ENCODE assay signal across 3 cellular contexts in the genomic region with DNA sequence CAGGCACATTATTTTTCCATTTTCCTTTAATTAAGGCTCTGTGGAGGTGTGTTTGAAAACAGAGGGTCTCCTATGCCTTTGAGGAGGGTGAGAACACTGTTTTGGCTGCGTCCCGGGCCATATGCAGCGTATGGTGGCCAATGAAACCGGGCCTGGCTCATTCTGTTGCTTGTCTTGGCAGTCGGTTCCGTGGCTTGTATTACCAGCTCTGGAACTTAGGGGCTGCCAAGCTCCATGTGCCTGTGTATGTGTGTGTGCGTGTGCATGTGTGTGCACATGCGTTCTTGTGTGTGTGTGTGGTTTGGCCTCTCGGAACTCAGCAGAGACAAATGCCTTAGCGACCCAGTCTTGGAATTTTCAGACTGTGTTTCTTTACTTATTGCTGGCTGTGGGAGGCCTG.
TF ChIP-seq lines count a peak whose summit lies in the region.

No MANE protein-coding gene starts in this region.

TF ChIP-seq in SK-N-SH, 30 proteins besides CTCF, POLR2A, EP300 and RAD21:
- TF ChIP-seq, protein P1, sequence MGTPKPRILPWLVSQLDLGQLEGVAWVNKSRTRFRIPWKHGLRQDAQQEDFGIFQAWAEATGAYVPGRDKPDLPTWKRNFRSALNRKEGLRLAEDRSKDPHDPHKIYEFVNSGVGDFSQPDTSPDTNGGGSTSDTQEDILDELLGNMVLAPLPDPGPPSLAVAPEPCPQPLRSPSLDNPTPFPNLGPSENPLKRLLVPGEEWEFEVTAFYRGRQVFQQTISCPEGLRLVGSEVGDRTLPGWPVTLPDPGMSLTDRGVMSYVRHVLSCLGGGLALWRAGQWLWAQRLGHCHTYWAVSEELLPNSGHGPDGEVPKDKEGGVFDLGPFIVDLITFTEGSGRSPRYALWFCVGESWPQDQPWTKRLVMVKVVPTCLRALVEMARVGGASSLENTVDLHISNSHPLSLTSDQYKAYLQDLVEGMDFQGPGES (IDR thresholded peaks at IDR 0.05; ENCODE audit: low read depth, low read length), result no peak
- TF ChIP-seq, protein P2, sequence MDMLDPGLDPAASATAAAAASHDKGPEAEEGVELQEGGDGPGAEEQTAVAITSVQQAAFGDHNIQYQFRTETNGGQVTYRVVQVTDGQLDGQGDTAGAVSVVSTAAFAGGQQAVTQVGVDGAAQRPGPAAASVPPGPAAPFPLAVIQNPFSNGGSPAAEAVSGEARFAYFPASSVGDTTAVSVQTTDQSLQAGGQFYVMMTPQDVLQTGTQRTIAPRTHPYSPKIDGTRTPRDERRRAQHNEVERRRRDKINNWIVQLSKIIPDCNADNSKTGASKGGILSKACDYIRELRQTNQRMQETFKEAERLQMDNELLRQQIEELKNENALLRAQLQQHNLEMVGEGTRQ (IDR thresholded peaks at IDR 0.05; ENCODE audit: borderline replicate concordance, low read depth, low read length), result no peak
- no peak for TF ChIP-seq FOXM1 (IDR thresholded peaks at IDR 0.05; ENCODE audit: low read depth)
- no peak for TF ChIP-seq YY1 (IDR thresholded peaks at IDR 0.05; ENCODE audit: low read depth)
- TF ChIP-seq RFX5 (IDR thresholded peaks at IDR 0.05; ENCODE audit: low read length), result no peak
- no peak for TF ChIP-seq TCF12 (IDR thresholded peaks at IDR 0.05)
- no peak for TF ChIP-seq TAF1 (IDR thresholded peaks at IDR 0.05; ENCODE audit: borderline replicate concordance, low read depth, low read length)
- TF ChIP-seq FOSL2 (IDR thresholded peaks at IDR 0.05; ENCODE audit: borderline replicate concordance, low read depth), result no peak
- no peak for TF ChIP-seq FOXJ3 (CRISPR knock-in tag; IDR thresholded peaks at IDR 0.05)
- no peak for TF ChIP-seq MEF2A (IDR thresholded peaks at IDR 0.05; ENCODE audit: borderline replicate concordance, low read depth)
- TF ChIP-seq GABPA (IDR thresholded peaks at IDR 0.05; ENCODE audit: low read depth), result no peak
- no peak for TF ChIP-seq POLR2AphosphoS5 (IDR thresholded peaks at IDR 0.05; ENCODE audit: low read depth, low read length)
- TF ChIP-seq RXRA (IDR thresholded peaks at IDR 0.05; ENCODE audit: borderline replicate concordance, low read depth), result no peak
- TF ChIP-seq, protein P3, sequence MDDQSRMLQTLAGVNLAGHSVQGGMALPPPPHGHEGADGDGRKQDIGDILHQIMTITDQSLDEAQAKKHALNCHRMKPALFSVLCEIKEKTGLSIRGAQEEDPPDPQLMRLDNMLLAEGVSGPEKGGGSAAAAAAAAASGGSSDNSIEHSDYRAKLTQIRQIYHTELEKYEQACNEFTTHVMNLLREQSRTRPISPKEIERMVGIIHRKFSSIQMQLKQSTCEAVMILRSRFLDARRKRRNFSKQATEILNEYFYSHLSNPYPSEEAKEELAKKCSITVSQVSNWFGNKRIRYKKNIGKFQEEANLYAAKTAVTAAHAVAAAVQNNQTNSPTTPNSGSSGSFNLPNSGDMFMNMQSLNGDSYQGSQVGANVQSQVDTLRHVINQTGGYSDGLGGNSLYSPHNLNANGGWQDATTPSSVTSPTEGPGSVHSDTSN (IDR thresholded peaks at IDR 0.05), result no peak
- no peak for TF ChIP-seq SIN3A (IDR thresholded peaks at IDR 0.05; ENCODE audit: borderline replicate concordance, low read depth, low read length)
- no peak for TF ChIP-seq NRF1 (IDR thresholded peaks at IDR 0.05; ENCODE audit: low read depth, low read length)

TF ChIP-seq in SK-N-SH treated with all-trans-retinoic acid at 6 μM for 48 hours, 23 proteins besides CTCF, POLR2A, EP300 and RAD21:
- TF ChIP-seq PPARA (CRISPR knock-in tag; IDR thresholded peaks at IDR 0.05; ENCODE audit: borderline replicate concordance) (no peak), ESRRG (CRISPR knock-in tag; IDR thresholded peaks at IDR 0.05) (no peak), ZNF8 (CRISPR knock-in tag; IDR thresholded peaks at IDR 0.05) (no peak), CSDC2 (CRISPR knock-in tag; IDR thresholded peaks at IDR 0.05) (no peak), SNAI2 (CRISPR knock-in tag; IDR thresholded peaks at IDR 0.05) (no peak), GLIS3 (CRISPR knock-in tag; IDR thresholded peaks at IDR 0.05) (no peak), ISL1 (CRISPR knock-in tag; IDR thresholded peaks at IDR 0.05) (no peak), ZFP3 (CRISPR knock-in tag; IDR thresholded peaks at IDR 0.05) (no peak), ZC3H10 (CRISPR knock-in tag; IDR thresholded peaks at IDR 0.05) (no peak), RARB (CRISPR knock-in tag; IDR thresholded peaks at IDR 0.05) (no peak), BACH2 (CRISPR knock-in tag; IDR thresholded peaks at IDR 0.05; ENCODE audit: borderline replicate concordance) (no peak)
- TF ChIP-seq, protein P4, sequence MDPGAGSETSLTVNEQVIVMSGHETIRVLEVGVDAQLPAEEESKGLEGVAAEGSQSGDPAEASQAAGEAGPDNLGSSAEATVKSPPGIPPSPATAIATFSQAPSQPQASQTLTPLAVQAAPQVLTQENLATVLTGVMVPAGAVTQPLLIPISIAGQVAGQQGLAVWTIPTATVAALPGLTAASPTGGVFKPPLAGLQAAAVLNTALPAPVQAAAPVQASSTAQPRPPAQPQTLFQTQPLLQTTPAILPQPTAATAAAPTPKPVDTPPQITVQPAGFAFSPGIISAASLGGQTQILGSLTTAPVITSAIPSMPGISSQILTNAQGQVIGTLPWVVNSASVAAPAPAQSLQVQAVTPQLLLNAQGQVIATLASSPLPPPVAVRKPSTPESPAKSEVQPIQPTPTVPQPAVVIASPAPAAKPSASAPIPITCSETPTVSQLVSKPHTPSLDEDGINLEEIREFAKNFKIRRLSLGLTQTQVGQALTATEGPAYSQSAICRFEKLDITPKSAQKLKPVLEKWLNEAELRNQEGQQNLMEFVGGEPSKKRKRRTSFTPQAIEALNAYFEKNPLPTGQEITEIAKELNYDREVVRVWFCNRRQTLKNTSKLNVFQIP (CRISPR knock-in tag; IDR thresholded peaks at IDR 0.05; ENCODE audit: borderline replicate concordance, low read depth), result no peak
- TF ChIP-seq, protein P5, sequence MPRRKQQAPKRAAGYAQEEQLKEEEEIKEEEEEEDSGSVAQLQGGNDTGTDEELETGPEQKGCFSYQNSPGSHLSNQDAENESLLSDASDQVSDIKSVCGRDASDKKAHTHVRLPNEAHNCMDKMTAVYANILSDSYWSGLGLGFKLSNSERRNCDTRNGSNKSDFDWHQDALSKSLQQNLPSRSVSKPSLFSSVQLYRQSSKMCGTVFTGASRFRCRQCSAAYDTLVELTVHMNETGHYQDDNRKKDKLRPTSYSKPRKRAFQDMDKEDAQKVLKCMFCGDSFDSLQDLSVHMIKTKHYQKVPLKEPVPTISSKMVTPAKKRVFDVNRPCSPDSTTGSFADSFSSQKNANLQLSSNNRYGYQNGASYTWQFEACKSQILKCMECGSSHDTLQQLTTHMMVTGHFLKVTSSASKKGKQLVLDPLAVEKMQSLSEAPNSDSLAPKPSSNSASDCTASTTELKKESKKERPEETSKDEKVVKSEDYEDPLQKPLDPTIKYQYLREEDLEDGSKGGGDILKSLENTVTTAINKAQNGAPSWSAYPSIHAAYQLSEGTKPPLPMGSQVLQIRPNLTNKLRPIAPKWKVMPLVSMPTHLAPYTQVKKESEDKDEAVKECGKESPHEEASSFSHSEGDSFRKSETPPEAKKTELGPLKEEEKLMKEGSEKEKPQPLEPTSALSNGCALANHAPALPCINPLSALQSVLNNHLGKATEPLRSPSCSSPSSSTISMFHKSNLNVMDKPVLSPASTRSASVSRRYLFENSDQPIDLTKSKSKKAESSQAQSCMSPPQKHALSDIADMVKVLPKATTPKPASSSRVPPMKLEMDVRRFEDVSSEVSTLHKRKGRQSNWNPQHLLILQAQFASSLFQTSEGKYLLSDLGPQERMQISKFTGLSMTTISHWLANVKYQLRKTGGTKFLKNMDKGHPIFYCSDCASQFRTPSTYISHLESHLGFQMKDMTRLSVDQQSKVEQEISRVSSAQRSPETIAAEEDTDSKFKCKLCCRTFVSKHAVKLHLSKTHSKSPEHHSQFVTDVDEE (CRISPR knock-in tag; IDR thresholded peaks at IDR 0.05), result no peak

TF ChIP-seq in H1, 55 proteins besides CTCF, POLR2A, EP300 and RAD21:
- TF ChIP-seq NANOG (IDR thresholded peaks at IDR 0.05; ENCODE audit: insufficient read depth, low read depth, low read length, poor library complexity, severe bottlenecking), result no peak
- no peak for TF ChIP-seq EZH2 (IDR thresholded peaks at IDR 0.05; ENCODE audit: low read depth, low read length, severe bottlenecking)
- no peak for TF ChIP-seq CREB1 (IDR thresholded peaks at IDR 0.05)
- TF ChIP-seq POLR2AphosphoS5 (IDR thresholded peaks at IDR 0.05; ENCODE audit: low read depth, low read length), result no peak
- TF ChIP-seq CBX5 (IDR thresholded peaks at IDR 0.05; ENCODE audit: low read depth, low read length), result no peak
- no peak for TF ChIP-seq YY1 (IDR thresholded peaks at IDR 0.05; ENCODE audit: low read depth, low read length)
